Comparison of ENCODE assay signal across 8 cellular contexts in the genomic region with DNA sequence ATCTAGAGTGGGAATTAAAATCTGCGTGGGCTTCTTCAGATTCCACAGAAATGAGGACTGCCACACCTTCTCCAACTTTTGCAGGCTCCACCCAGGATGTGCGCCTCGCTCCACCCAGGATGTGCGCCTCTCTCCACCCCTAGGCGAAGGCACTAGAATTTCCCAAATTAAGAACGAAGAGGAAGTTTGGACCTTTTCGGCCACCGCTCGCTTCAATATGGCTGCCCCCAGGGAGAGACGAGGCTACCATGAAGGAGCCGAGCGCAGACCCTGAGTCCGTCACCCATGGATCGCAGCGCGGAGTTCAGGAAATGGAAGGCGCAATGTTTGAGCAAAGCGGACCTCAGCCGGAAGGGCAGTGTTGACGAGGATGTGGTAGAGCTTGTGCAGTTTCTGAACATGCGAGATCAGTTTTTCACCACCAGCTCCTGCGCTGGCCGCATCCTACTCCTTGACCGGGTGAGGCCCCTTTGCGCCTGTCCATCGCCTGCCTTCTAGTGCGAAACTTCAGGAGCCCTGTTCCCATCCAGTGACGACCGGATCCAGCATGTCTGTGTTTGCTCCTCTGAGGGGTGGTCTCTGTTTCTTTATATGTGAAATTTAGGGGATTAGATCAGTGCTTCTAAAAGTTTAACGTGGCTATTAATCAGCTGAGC. TPM values are rescaled to one million over a fixed set of nuclear protein-coding genes. Genes with fewer than 3 reads are reported as not detected.
DNase-seq lines count a peak whose midpoint lies in the region; ATAC-seq and TF ChIP-seq lines count a peak whose summit lies in the region.

A gene with protein sequence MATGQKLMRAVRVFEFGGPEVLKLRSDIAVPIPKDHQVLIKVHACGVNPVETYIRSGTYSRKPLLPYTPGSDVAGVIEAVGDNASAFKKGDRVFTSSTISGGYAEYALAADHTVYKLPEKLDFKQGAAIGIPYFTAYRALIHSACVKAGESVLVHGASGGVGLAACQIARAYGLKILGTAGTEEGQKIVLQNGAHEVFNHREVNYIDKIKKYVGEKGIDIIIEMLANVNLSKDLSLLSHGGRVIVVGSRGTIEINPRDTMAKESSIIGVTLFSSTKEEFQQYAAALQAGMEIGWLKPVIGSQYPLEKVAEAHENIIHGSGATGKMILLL (minus strand): TSS at position 91 of the 656 bp plus-strand sequence. CDS start 8,229 bp downstream, outside the sequence.
A gene with protein sequence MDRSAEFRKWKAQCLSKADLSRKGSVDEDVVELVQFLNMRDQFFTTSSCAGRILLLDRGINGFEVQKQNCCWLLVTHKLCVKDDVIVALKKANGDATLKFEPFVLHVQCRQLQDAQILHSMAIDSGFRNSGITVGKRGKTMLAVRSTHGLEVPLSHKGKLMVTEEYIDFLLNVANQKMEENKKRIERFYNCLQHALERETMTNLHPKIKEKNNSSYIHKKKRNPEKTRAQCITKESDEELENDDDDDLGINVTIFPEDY (plus strand): TSS at position 193 of the 656 bp plus-strand sequence. CDS start 93 bp downstream, at position 286.

- no peaks in the 10 kb centered on the region for H3K27me3 ChIP-seq in right cardiac atrium (ENCODE audit: control insufficient read depth, insufficient read depth)
- no peaks in the 10 kb centered on the region for H3K27me3 ChIP-seq in vagina

- H3K36me3 ChIP-seq in vagina: peaks cover 0 to 13% of the 10 kb centered on the region in 2 donors

- DNase-seq in GM13977 (ENCODE audit: low spot score) (peak; percentile 48), NCI-H1694 treated with DMSO at 0.1 percent for 48 hours (lab: John Stamatoyannopoulos, UW) (peak; percentile 92), T-helper 17 cell (peak; percentile 60 to 75 (median 73)), amygdala (lab: John Stamatoyannopoulos, UW) (peak; percentile 40 to 94 (median 83)), right cardiac atrium (peak; percentile 92 to 96 (median 95)), putamen (ENCODE audit: low spot score) (peak; percentile 95), vagina (ENCODE audit: extremely low spot score in 2 of 2) (peak in 1 of 2 donors; percentile 90)

- in situ Hi-C loops in GM13977 (cut with MboI; ENCODE audit: low pct_unique_long_range_greater_than_20kb, low sequenced_read_pairs, unreplicated experiment): no loop called here

- H3K4me3 ChIP-seq in right cardiac atrium (ENCODE audit: low read length): peak within 1 kb of the TSS; percentile 79
- H3K4me3 ChIP-seq in vagina: peak within 1 kb of the TSS; percentile 68 to 70

- H3K27ac ChIP-seq in right cardiac atrium (ENCODE audit: low read length) (peak within 1 kb of the TSS; percentile 92), vagina (peak within 1 kb of the TSS; percentile 87)

- H3K9me3 ChIP-seq in T-helper 17 cell (ENCODE audit: control insufficient read depth, low read length, poor library complexity, severe bottlenecking): no peaks in the 10 kb centered on the region
- H3K9me3 ChIP-seq in right cardiac atrium (ENCODE audit: control insufficient read depth, low read length): no peaks in the 10 kb centered on the region
- H3K9me3 ChIP-seq in vagina: no peaks in the 10 kb centered on the region

- peak within 1 kb of the TSS; percentile 99 for H3K4me3 Mint-ChIP-seq in T-helper 17 cell

- no peak for TF ChIP-seq CTCF in GM13977 (IDR thresholded peaks at IDR 0.05; ENCODE audit: extremely low read depth, insufficient read depth, missing control alignments)
- peak in 2 of 3 experiments; percentile 8 to 14 for TF ChIP-seq CTCF in vagina (IDR thresholded peaks at IDR 0.05)

- 1% methylated on average over 30 of the region's 30 CpGs for WGBS in right cardiac atrium

- TF ChIP-seq POLR2A in vagina (IDR thresholded peaks at IDR 0.05): peak in 1 of 2 donors; percentile 24

- no peaks in the 10 kb centered on the region for H3K27me3 Mint-ChIP-seq in T-helper 17 cell

- peaks cover 3% of the 10 kb centered on the region for H3K36me3 Mint-ChIP-seq in T-helper 17 cell (ENCODE audit: low read depth)

- H3K27ac Mint-ChIP-seq in T-helper 17 cell: peak within 1 kb of the TSS; percentile 99

- ATAC-seq in HG02884 (IDR thresholded peaks at IDR 0.05; ENCODE audit: unreplicated experiment): peak; percentile 63
- ATAC-seq in T-helper 17 cell: peak; percentile 84
- ATAC-seq in right cardiac atrium: peak; percentile 98 to 99

- H3K4me1 Mint-ChIP-seq in T-helper 17 cell: peaks cover 41% of the 10 kb centered on the region

- H3K4me1 ChIP-seq in right cardiac atrium (ENCODE audit: control insufficient read depth, insufficient read depth, low read length) (peaks cover 2% of the 10 kb centered on the region), vagina (peaks cover 54% of the 10 kb centered on the region)

- intact Hi-C loops in right cardiac atrium (cut with DNase I) (no loop called here), vagina (cut with DNase I) (no loop called here)

RNA-seq across cellular contexts. Expression of the first gene that starts in this region (rescaled TPM):
- 10 to 100 TPM in 1 of 2 donors, 1 to 10 TPM in 1; 8.5 to 19.9 TPM for total RNA-seq in T-helper 17 cell
- 10 to 100 TPM; 26.6 to 51.1 (median 40.0) TPM for total RNA-seq in right cardiac atrium
- 22.2 TPM for polyA plus RNA-seq in right cardiac atrium
- 32.7 TPM for total RNA-seq in vagina

RNA-seq across cellular contexts. Expression of the second gene that starts in this region (rescaled TPM):
- 10 to 100 TPM; 13.4 to 17.0 TPM for total RNA-seq in T-helper 17 cell
- total RNA-seq in right cardiac atrium: 10 to 100 TPM; 22.3 to 25.1 (median 24.0) TPM
- 18.7 TPM for polyA plus RNA-seq in right cardiac atrium
- total RNA-seq in vagina: 8.8 TPM
